ENCODE assay signal across 30 cellular contexts in the genomic region with DNA sequence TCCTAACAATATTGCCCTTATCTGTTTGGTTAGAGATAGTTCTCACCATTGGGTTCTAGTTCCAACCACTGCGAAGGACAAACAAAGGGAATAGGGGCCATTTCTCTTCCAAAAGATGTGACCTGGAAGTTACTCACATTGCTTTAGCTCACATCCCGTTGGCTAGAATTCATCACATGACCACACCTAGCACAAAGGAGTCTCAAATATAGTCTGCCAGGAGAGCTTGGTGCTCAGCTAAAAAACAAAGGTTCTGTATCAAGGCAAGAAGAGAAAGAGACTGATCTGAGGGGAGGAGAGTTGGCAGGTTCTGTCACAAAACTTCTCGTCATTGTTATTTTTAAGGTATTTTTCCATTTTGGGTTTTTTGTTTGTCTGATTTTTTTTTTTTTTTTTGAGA.
"Had no signal": no experiment of that assay in that cellular context is flagged by ENCODE, and none has a peak within 500 bp of the region (broad histone marks: within the 10 kb centered on the region; RNA-seq: fewer than 3 reads in every experiment).

No MANE protein-coding gene starts in this region.

- H3K27me3 ChIP-seq: breast epithelium, Peyer's patch, SJCRH30 had no signal

- H3K4me1 ChIP-seq: breast epithelium, Peyer's patch, SJCRH30 had no signal

- H3K27ac ChIP-seq: breast epithelium, KMS-11, Peyer's patch, RWPE1, SJCRH30 had no signal

- H3K4me2 ChIP-seq: KMS-11 had no signal

- H3K9ac ChIP-seq: KMS-11 had no signal

- H3K9me3 ChIP-seq: breast epithelium, Peyer's patch, SJCRH30 had no signal

- H3K9me3 Mint-ChIP-seq: activated CD8-positive, alpha-beta T cell treated with anti-CD3 and anti-CD28 coated beads for 36 hours; activated T-cell treated with anti-CD3 and anti-CD28 coated beads, Interleukin-2, amount 50 U/mL, for 72 hours; activated T-helper 2 cell treated with anti-CD3 and anti-CD28 coated beads, Interferon-gamma antibody, Interleukin-2, Interleukin-4, amounts not matched to agents 10 μg/mL and 5 μg/mL and 100 μg/mL, durations not matched to agents 14 hours and 24 hours and 36 hours had no signal

- H3K4me3 Mint-ChIP-seq: activated CD4-positive, alpha-beta T cell treated with anti-CD3 and anti-CD28 coated beads for 36 hours; activated CD8-positive, alpha-beta T cell treated with anti-CD3 and anti-CD28 coated beads for 36 hours; activated T-cell treated with anti-CD3 and anti-CD28 coated beads, Interleukin-2, amount 50 U/mL, for 72 hours had no signal

- DNase-seq: activated CD4-positive, alpha-beta T cell treated with anti-CD3 and anti-CD28 coated beads for 36 hours; activated CD4-positive, CD25-positive, alpha-beta regulatory T cell; activated CD8-positive, alpha-beta memory T cell treated with anti-CD3 and anti-CD28 coated beads, Interleukin-2, amount 50 U/mL, for 4 hours; activated CD8-positive, alpha-beta T cell treated with anti-CD3 and anti-CD28 coated beads for 36 hours; activated naive CD4-positive, alpha-beta T cell treated with anti-CD3 and anti-CD28 coated beads, Interleukin-2, amount 50 U/mL, for 16 hours; activated T-cell treated with anti-CD3 and anti-CD28 coated beads, Interleukin-2, amount 50 U/mL, for 72 hours; aorta; caudate nucleus; MV-4-11; NCI-H1092 treated with DMSO at 0.1 percent for 48 hours; NCI-H1417 treated with DMSO at 0.1 percent for 48 hours; NCI-H1694; NCI-H2029; NCI-H345; NCI-H510A; NCI-H526 treated with DMSO at 0.1 percent for 48 hours; NCI-H82; NK-92 treated with Interleukin-12 subunit alpha and Interleukin-12 subunit beta, amount 100 ng/mL, for 24 hours; OCI-M1; Peyer's patch; Right ventricle myocardium superior; SJCRH30; SW 1271; T1000 had no signal

- H3K36me3 ChIP-seq: breast epithelium, Peyer's patch had no signal

- FAIRE-seq: TTC549 had no signal

- ATAC-seq: activated CD4-positive, alpha-beta T cell treated with anti-CD3 and anti-CD28 coated beads for 36 hours; activated CD8-positive, alpha-beta T cell treated with anti-CD3 and anti-CD28 coated beads for 36 hours; activated T-cell treated with anti-CD3 and anti-CD28 coated beads, Interleukin-2, amount 50 U/mL, for 72 hours; SK-N-SH treated with all-trans-retinoic acid at 6 μM for 48 hours had no signal

- H3K4me3 ChIP-seq: breast epithelium, Peyer's patch, SJCRH30 had no signal

- H3K27me3 Mint-ChIP-seq: activated CD4-positive, alpha-beta T cell treated with anti-CD3 and anti-CD28 coated beads for 36 hours; activated CD8-positive, alpha-beta T cell treated with anti-CD3 and anti-CD28 coated beads for 36 hours had no signal

- H3K27ac Mint-ChIP-seq: activated CD4-positive, alpha-beta T cell treated with anti-CD3 and anti-CD28 coated beads for 36 hours; activated CD8-positive, alpha-beta T cell treated with anti-CD3 and anti-CD28 coated beads for 36 hours; activated T-helper 2 cell treated with anti-CD3 and anti-CD28 coated beads, Interferon-gamma antibody, Interleukin-2, Interleukin-4, amounts not matched to agents 10 μg/mL and 5 μg/mL and 100 μg/mL, durations not matched to agents 14 hours and 24 hours and 36 hours had no signal
